ENCODE assay signal across 8 cellular contexts in genomic region chr6:149964243-149965190, GRCh38. TPM values are rescaled to one million over a fixed set of nuclear protein-coding genes. Genes with fewer than 3 reads are reported as not detected.
DNase-seq lines count a peak whose midpoint lies in the region; ATAC-seq and TF ChIP-seq lines count a peak whose summit lies in the region.

No MANE protein-coding gene starts in this region.

- WGBS in psoas muscle, 3 donors = 1% methylated on average over 112 to 114 of the region's 115 CpGs
- WGBS in prostate gland = 4% methylated on average over 107 of the region's 115 CpGs

- H3K27ac Mint-ChIP-seq in activated CD4-positive, alpha-beta T cell treated with anti-CD3 and anti-CD28 coated beads for 36 hours = peak overlapping the region; percentile 91

- H3K36me3 ChIP-seq in psoas muscle (ENCODE audit: insufficient read depth in 1 of 2, low read depth in 1 of 2) = no peaks in the 10 kb centered on the region
- H3K36me3 ChIP-seq in prostate gland = no peaks in the 10 kb centered on the region

- TF ChIP-seq POLR2A in prostate gland (IDR thresholded peaks at IDR 0.05) = no peak

- H3K4me1 ChIP-seq in psoas muscle (peaks cover 7% of the 10 kb centered on the region), prostate gland (replicated peaks) (peaks cover 9% of the 10 kb centered on the region)

- TF ChIP-seq CTCF in foreskin fibroblast (IDR thresholded peaks at IDR 0.05; ENCODE audit: low read depth, low read length) (no peak), psoas muscle (IDR thresholded peaks at IDR 0.05) (no peak), prostate gland (IDR thresholded peaks at IDR 0.05) (no peak)

- H3K4me1 Mint-ChIP-seq in activated CD4-positive, alpha-beta T cell treated with anti-CD3 and anti-CD28 coated beads for 36 hours = peaks cover 19% of the 10 kb centered on the region

- peak; percentile 46 for DNase-seq in activated CD4-positive, alpha-beta T cell treated with anti-CD3 and anti-CD28 coated beads for 36 hours
- no peak for DNase-seq in activated CD4-positive, alpha-beta T cell treated with anti-CD3 and anti-CD28 coated beads for 1 hour
- peak; percentile 70 for DNase-seq in activated CD8-positive, alpha-beta memory T cell treated with anti-CD3 and anti-CD28 coated beads for 24 hours
- DNase-seq in foreskin fibroblast = peak; percentile 43 to 57
- DNase-seq in psoas muscle = no peak
- DNase-seq in NCI-H128 (lab: John Stamatoyannopoulos, UW; ENCODE audit: unreplicated experiment) = no peak
- DNase-seq in prostate gland (ENCODE audit: low spot score) = no peak

- H3K36me3 Mint-ChIP-seq in activated CD4-positive, alpha-beta T cell treated with anti-CD3 and anti-CD28 coated beads for 36 hours (ENCODE audit: low read depth) = peaks cover 2% of the 10 kb centered on the region

- ATAC-seq in activated CD4-positive, alpha-beta T cell treated with anti-CD3 and anti-CD28 coated beads for 36 hours = no peak
- ATAC-seq in psoas muscle = peak in 1 of 4 donors; percentile 16
- no peak for ATAC-seq in HG02798 (IDR thresholded peaks at IDR 0.05; ENCODE audit: poor library complexity, unreplicated experiment)

- CTCF ChIA-PET in activated CD4-positive, alpha-beta T cell treated with anti-CD3 and anti-CD28 coated beads for 36 hours (lab: Charles Lee) = no interaction called here

- POLR2A ChIA-PET in activated CD4-positive, alpha-beta T cell treated with anti-CD3 and anti-CD28 coated beads for 36 hours (lab: Charles Lee) = no interaction called here

- no peaks in the 10 kb centered on the region for H3K9me3 ChIP-seq in psoas muscle
- H3K9me3 ChIP-seq in prostate gland = no peaks in the 10 kb centered on the region

- peaks cover 0 to 85% (median 26%) of the 10 kb centered on the region in 3 donors for H3K27me3 ChIP-seq in psoas muscle (ENCODE audit: insufficient read depth in 3 of 3, low read length in 2 of 3)
- H3K27me3 ChIP-seq in prostate gland (replicated peaks; ENCODE audit: insufficient read depth) = peaks cover 8% of the 10 kb centered on the region

- H3K27ac ChIP-seq in psoas muscle (no peak overlapping the region), prostate gland (no peak overlapping the region)

- intact Hi-C loops in activated CD4-positive, alpha-beta T cell treated with anti-CD3 and anti-CD28 coated beads for 36 hours (cut with DNase I, micrococcal nuclease) = loop anchor here (2.0 to 5.0 kb wide), 2 partner anchors 40 to 217 kb away; partner anchors contain the start of genes NUP43 (in 2 of the 2) and PCMT1 (in 2 of the 2)
- intact Hi-C loops in psoas muscle (cut with DNase I) = no loop called here
- intact Hi-C loops in prostate gland (cut with DNase I) = no loop called here

- peaks cover 67% of the 10 kb centered on the region for H3K27me3 Mint-ChIP-seq in activated CD4-positive, alpha-beta T cell treated with anti-CD3 and anti-CD28 coated beads for 36 hours

- H3K4me3 ChIP-seq in foreskin fibroblast (ENCODE audit: low read depth in 1 of 2, low read length in 2 of 2) (peak overlapping the region; percentile 45 to 46), psoas muscle (peak overlapping the region; percentile 64), prostate gland (peak overlapping the region in 1 of 2 donors; percentile 29)

- H3K9me3 Mint-ChIP-seq in activated CD4-positive, alpha-beta T cell treated with anti-CD3 and anti-CD28 coated beads for 36 hours (ENCODE audit: low read depth) = no peaks in the 10 kb centered on the region

- peak overlapping the region; percentile 77 for H3K4me3 Mint-ChIP-seq in activated CD4-positive, alpha-beta T cell treated with anti-CD3 and anti-CD28 coated beads for 36 hours

RNA-seq across cellular contexts. Expression of gene ULBP1, which starts 0.8 kb away (rescaled TPM):
- 1 to 10 TPM; 2.7 to 5.0 TPM for total RNA-seq in activated CD4-positive, alpha-beta T cell treated with anti-CD3 and anti-CD28 coated beads for 36 hours
- total RNA-seq in psoas muscle (under 1 TPM; 0.06 to 0.12 (median 0.10) TPM), prostate gland (1 to 10 TPM in 1 of 2 donors, not detected in 1; 2.8 TPM)
- under 1 TPM; 0.03 to 0.10 (median 0.03) TPM for polyA plus RNA-seq in psoas muscle

RNA-seq across cellular contexts. Expression of gene ULBP2, which starts 22.7 kb away (rescaled TPM):
- under 1 TPM; 0.32 to 0.43 TPM for total RNA-seq in activated CD4-positive, alpha-beta T cell treated with anti-CD3 and anti-CD28 coated beads for 36 hours
- total RNA-seq in psoas muscle (under 1 TPM in 3 of 4 donors, not detected in 1; 0.25 to 0.75 (median 0.69) TPM), prostate gland (under 1 TPM; 0.32 to 0.40 TPM)
- under 1 TPM; 0.17 to 0.81 (median 0.59) TPM for polyA plus RNA-seq in psoas muscle

RNA-seq across cellular contexts. Expression of gene RAET1G, which starts 41.6 kb away (rescaled TPM):
- total RNA-seq in activated CD4-positive, alpha-beta T cell treated with anti-CD3 and anti-CD28 coated beads for 36 hours = not detected
- total RNA-seq in psoas muscle = 1 to 10 TPM in 1 of 4 donors, under 1 TPM in 2, not detected in 1; 0.40 to 1.1 (median 0.64) TPM
- under 1 TPM; 0.04 to 0.73 (median 0.24) TPM for polyA plus RNA-seq in psoas muscle
- total RNA-seq in prostate gland = 1 to 10 TPM in 1 of 2 donors, not detected in 1; 4.4 TPM

Comparison
In these comparisons a context has a peak if more than half of its experiments do, and no peak if none do; other contexts are left out.
1. DNase-seq: peak in activated CD4-positive, alpha-beta T cell treated with anti-CD3 and anti-CD28 coated beads for 36 hours (single experiment), activated CD8-positive, alpha-beta memory T cell treated with anti-CD3 and anti-CD28 coated beads for 24 hours (single experiment) and foreskin fibroblast (2 of 2); none in activated CD4-positive, alpha-beta T cell treated with anti-CD3 and anti-CD28 coated beads for 1 hour (single experiment), psoas muscle (0 of 2), NCI-H128 (single experiment) and prostate gland (single experiment).
2. intact Hi-C loops: an anchor here in activated CD4-positive, alpha-beta T cell treated with anti-CD3 and anti-CD28 coated beads for 36 hours (2.0 to 5.0 kb wide); none called in psoas muscle and prostate gland.